1 cellular context compared by ENCODE assay signal in the genomic region with DNA sequence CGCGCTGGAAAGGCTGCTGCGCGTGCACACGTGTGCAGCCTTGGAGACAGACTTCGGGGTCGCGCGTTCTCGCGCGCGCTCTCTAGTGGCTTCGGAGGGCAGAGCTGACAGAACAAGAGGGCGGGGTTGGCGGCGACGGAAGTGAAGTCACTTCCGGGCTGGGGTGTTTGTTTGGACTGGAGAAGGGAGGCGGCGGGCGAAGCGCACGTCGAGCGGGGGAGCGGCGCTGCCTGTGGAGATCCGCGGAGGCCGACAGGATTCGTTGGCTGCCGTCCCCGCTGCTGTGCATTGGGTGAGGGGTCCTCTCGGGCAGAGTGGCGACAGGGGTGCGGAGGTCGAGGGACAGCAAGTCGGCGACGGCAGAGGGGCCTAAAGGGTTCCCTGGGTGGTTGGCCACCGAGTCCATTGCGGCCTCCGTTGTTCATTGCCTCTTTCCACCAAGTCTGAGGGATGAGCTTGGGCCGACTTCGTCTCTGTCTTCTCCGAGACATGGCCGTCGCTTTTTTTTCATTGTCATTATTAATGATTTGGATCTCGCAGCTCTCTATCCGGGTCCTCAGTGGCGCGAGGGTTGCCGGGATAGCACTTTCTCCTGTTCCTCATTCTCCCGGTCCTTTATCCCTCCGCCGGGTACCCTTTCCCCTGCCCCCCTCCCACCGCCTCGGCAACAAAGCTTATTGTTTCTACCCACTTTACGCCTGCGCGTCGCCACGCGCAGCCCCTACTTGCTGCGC.
TF ChIP-seq lines count a peak whose summit lies in the region.

A gene with protein sequence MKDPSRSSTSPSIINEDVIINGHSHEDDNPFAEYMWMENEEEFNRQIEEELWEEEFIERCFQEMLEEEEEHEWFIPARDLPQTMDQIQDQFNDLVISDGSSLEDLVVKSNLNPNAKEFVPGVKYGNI (plus strand): TSS at position 166 of the 734 bp plus-strand sequence. CDS start 21,931 bp downstream, outside the sequence.

TF ChIP-seq in GM12878, 131 proteins besides CTCF, POLR2A, EP300 and RAD21 (continued from another document and continues in another):
- TF ChIP-seq, protein P1, sequence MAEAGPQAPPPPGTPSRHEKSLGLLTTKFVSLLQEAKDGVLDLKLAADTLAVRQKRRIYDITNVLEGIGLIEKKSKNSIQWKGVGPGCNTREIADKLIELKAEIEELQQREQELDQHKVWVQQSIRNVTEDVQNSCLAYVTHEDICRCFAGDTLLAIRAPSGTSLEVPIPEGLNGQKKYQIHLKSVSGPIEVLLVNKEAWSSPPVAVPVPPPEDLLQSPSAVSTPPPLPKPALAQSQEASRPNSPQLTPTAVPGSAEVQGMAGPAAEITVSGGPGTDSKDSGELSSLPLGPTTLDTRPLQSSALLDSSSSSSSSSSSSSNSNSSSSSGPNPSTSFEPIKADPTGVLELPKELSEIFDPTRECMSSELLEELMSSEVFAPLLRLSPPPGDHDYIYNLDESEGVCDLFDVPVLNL (IDR thresholded peaks at IDR 0.05; ENCODE audit: low read depth, low read length) = no peak
- peak; percentile 90 for TF ChIP-seq NRF1 (conservative IDR thresholded peaks at IDR 0.05; ENCODE audit: low read depth, low read length)
- TF ChIP-seq SMAD1 (IDR thresholded peaks at IDR 0.05; ENCODE audit: low read depth, partially characterized antibody) = peak; percentile 15
- no peak for TF ChIP-seq BRCA1 (IDR thresholded peaks at IDR 0.05; ENCODE audit: low read depth, low read length)
- TF ChIP-seq, protein P2, sequence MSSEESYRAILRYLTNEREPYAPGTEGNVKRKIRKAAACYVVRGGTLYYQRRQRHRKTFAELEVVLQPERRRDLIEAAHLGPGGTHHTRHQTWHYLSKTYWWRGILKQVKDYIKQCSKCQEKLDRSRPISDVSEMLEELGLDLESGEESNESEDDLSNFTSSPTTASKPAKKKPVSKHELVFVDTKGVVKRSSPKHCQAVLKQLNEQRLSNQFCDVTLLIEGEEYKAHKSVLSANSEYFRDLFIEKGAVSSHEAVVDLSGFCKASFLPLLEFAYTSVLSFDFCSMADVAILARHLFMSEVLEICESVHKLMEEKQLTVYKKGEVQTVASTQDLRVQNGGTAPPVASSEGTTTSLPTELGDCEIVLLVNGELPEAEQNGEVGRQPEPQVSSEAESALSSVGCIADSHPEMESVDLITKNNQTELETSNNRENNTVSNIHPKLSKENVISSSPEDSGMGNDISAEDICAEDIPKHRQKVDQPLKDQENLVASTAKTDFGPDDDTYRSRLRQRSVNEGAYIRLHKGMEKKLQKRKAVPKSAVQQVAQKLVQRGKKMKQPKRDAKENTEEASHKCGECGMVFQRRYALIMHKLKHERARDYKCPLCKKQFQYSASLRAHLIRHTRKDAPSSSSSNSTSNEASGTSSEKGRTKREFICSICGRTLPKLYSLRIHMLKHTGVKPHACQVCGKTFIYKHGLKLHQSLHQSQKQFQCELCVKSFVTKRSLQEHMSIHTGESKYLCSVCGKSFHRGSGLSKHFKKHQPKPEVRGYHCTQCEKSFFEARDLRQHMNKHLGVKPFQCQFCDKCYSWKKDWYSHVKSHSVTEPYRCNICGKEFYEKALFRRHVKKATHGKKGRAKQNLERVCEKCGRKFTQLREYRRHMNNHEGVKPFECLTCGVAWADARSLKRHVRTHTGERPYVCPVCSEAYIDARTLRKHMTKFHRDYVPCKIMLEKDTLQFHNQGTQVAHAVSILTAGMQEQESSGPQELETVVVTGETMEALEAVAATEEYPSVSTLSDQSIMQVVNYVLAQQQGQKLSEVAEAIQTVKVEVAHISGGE (CRISPR knock-in tag; IDR thresholded peaks at IDR 0.05) = no peak
- TF ChIP-seq NR2C2 (IDR thresholded peaks at IDR 0.05; ENCODE audit: borderline replicate concordance, control insufficient read depth, insufficient read length, low read depth) = no peak
- no peak for TF ChIP-seq ZNF274 (IDR thresholded peaks at IDR 0.05; ENCODE audit: insufficient read depth, insufficient read length)
- TF ChIP-seq, protein P3, sequence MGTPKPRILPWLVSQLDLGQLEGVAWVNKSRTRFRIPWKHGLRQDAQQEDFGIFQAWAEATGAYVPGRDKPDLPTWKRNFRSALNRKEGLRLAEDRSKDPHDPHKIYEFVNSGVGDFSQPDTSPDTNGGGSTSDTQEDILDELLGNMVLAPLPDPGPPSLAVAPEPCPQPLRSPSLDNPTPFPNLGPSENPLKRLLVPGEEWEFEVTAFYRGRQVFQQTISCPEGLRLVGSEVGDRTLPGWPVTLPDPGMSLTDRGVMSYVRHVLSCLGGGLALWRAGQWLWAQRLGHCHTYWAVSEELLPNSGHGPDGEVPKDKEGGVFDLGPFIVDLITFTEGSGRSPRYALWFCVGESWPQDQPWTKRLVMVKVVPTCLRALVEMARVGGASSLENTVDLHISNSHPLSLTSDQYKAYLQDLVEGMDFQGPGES (IDR thresholded peaks at IDR 0.05) = no peak
- 0 out of 2 replicates have a peak, but pooled peaks have one; percentile 9 for TF ChIP-seq IRF4 (IDR thresholded peaks at IDR 0.05; ENCODE audit: low read depth, low read length)
- TF ChIP-seq, protein P4, sequence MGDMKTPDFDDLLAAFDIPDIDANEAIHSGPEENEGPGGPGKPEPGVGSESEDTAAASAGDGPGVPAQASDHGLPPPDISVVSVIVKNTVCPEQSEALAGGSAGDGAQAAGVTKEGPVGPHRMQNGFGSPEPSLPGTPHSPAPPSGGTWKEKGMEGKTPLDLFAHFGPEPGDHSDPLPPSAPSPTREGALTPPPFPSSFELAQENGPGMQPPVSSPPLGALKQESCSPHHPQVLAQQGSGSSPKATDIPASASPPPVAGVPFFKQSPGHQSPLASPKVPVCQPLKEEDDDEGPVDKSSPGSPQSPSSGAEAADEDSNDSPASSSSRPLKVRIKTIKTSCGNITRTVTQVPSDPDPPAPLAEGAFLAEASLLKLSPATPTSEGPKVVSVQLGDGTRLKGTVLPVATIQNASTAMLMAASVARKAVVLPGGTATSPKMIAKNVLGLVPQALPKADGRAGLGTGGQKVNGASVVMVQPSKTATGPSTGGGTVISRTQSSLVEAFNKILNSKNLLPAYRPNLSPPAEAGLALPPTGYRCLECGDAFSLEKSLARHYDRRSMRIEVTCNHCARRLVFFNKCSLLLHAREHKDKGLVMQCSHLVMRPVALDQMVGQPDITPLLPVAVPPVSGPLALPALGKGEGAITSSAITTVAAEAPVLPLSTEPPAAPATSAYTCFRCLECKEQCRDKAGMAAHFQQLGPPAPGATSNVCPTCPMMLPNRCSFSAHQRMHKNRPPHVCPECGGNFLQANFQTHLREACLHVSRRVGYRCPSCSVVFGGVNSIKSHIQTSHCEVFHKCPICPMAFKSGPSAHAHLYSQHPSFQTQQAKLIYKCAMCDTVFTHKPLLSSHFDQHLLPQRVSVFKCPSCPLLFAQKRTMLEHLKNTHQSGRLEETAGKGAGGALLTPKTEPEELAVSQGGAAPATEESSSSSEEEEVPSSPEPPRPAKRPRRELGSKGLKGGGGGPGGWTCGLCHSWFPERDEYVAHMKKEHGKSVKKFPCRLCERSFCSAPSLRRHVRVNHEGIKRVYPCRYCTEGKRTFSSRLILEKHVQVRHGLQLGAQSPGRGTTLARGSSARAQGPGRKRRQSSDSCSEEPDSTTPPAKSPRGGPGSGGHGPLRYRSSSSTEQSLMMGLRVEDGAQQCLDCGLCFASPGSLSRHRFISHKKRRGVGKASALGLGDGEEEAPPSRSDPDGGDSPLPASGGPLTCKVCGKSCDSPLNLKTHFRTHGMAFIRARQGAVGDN (IDR thresholded peaks at IDR 0.05) = peak; percentile 39; the same call in 1 of the 2 replicates
- 0 out of 2 replicates have a peak, but pooled peaks have one; percentile 29 for TF ChIP-seq RFX5 (IDR thresholded peaks at IDR 0.05; ENCODE audit: low read depth, low read length)
- TF ChIP-seq, protein P5, sequence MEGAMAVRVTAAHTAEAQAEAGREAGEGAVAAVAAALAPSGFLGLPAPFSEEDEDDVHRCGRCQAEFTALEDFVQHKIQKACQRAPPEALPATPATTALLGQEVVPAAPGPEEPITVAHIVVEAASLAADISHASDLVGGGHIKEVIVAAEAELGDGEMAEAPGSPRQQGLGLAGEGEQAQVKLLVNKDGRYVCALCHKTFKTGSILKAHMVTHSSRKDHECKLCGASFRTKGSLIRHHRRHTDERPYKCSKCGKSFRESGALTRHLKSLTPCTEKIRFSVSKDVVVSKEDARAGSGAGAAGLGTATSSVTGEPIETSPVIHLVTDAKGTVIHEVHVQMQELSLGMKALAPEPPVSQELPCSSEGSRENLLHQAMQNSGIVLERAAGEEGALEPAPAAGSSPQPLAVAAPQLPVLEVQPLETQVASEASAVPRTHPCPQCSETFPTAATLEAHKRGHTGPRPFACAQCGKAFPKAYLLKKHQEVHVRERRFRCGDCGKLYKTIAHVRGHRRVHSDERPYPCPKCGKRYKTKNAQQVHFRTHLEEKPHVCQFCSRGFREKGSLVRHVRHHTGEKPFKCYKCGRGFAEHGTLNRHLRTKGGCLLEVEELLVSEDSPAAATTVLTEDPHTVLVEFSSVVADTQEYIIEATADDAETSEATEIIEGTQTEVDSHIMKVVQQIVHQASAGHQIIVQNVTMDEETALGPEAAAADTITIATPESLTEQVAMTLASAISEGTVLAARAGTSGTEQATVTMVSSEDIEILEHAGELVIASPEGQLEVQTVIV (IDR thresholded peaks at IDR 0.05; ENCODE audit: borderline replicate concordance, partially characterized antibody) = peak; percentile 32
- TF ChIP-seq HCFC1 (IDR thresholded peaks at IDR 0.05; ENCODE audit: low read length) = no peak; the same call in none of the 2 replicates
- TF ChIP-seq ZNF622 (IDR thresholded peaks at IDR 0.05) = no peak
- TF ChIP-seq EED (IDR thresholded peaks at IDR 0.05; ENCODE audit: low read depth) = peak; percentile 39; the same call in 1 of the 2 replicates
- peak; percentile 60; the same call in 1 of the 2 replicates for TF ChIP-seq RAD51 (IDR thresholded peaks at IDR 0.05)
- no peak for TF ChIP-seq FOS (IDR thresholded peaks at IDR 0.05; ENCODE audit: borderline replicate concordance, extremely low read depth, insufficient read length)
- no peak for TF ChIP-seq MTA2 (IDR thresholded peaks at IDR 0.05; ENCODE audit: low read depth)
- peak; percentile 64; the same call in 1 of the 2 replicates for TF ChIP-seq ATF7 (IDR thresholded peaks at IDR 0.05; ENCODE audit: low read depth)
- TF ChIP-seq, protein P6, sequence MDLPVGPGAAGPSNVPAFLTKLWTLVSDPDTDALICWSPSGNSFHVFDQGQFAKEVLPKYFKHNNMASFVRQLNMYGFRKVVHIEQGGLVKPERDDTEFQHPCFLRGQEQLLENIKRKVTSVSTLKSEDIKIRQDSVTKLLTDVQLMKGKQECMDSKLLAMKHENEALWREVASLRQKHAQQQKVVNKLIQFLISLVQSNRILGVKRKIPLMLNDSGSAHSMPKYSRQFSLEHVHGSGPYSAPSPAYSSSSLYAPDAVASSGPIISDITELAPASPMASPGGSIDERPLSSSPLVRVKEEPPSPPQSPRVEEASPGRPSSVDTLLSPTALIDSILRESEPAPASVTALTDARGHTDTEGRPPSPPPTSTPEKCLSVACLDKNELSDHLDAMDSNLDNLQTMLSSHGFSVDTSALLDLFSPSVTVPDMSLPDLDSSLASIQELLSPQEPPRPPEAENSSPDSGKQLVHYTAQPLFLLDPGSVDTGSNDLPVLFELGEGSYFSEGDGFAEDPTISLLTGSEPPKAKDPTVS (IDR thresholded peaks at IDR 0.05; ENCODE audit: low read depth, low read length) = no peak
- TF ChIP-seq TCF12 (IDR thresholded peaks at IDR 0.05; ENCODE audit: low read depth, low read length) = no peak
- no peak for TF ChIP-seq RELA (IDR thresholded peaks at IDR 0.05; ENCODE audit: borderline replicate concordance, partially characterized antibody)
- peak; percentile 47; the same call in 1 of the 2 replicates for TF ChIP-seq CHD2 (IDR thresholded peaks at IDR 0.05; ENCODE audit: borderline replicate concordance, low read depth, low read length)
- TF ChIP-seq, protein P7, sequence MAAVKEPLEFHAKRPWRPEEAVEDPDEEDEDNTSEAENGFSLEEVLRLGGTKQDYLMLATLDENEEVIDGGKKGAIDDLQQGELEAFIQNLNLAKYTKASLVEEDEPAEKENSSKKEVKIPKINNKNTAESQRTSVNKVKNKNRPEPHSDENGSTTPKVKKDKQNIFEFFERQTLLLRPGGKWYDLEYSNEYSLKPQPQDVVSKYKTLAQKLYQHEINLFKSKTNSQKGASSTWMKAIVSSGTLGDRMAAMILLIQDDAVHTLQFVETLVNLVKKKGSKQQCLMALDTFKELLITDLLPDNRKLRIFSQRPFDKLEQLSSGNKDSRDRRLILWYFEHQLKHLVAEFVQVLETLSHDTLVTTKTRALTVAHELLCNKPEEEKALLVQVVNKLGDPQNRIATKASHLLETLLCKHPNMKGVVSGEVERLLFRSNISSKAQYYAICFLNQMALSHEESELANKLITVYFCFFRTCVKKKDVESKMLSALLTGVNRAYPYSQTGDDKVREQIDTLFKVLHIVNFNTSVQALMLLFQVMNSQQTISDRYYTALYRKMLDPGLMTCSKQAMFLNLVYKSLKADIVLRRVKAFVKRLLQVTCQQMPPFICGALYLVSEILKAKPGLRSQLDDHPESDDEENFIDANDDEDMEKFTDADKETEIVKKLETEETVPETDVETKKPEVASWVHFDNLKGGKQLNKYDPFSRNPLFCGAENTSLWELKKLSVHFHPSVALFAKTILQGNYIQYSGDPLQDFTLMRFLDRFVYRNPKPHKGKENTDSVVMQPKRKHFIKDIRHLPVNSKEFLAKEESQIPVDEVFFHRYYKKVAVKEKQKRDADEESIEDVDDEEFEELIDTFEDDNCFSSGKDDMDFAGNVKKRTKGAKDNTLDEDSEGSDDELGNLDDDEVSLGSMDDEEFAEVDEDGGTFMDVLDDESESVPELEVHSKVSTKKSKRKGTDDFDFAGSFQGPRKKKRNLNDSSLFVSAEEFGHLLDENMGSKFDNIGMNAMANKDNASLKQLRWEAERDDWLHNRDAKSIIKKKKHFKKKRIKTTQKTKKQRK (IDR thresholded peaks at IDR 0.05; ENCODE audit: low read depth, low read length) = no peak
- TF ChIP-seq, protein P8, sequence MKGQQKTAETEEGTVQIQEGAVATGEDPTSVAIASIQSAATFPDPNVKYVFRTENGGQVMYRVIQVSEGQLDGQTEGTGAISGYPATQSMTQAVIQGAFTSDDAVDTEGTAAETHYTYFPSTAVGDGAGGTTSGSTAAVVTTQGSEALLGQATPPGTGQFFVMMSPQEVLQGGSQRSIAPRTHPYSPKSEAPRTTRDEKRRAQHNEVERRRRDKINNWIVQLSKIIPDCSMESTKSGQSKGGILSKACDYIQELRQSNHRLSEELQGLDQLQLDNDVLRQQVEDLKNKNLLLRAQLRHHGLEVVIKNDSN (IDR thresholded peaks at IDR 0.05; ENCODE audit: borderline replicate concordance, extremely low read length, insufficient read depth, low read depth, low read length) = peak; percentile 59
